Comparison of ENCODE assay signal across 13 cellular contexts in the genomic region with DNA sequence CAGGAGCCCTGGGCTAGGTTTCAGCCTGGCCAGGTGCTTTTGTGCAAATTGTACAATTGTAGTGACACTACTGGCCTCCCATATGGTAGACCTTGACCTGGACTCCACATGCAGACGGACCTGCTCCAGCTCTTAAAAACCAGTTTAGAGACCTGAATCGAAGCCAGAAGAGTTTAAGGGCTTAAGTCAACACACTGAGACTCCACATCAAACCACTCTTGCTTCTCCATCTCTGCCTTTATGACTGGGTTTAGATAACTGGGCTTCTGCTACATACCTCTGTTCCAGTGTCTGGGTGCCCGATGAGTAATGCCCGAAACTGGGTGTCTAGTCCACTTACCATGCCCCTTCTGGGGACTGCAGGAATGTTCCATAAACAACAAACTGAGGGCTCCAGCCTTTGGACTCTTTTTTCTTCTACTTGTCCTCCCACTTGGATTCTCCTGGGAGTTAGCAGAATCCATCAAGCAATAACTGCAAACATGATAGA. TPM values are rescaled to one million over a fixed set of nuclear protein-coding genes. Genes with fewer than 3 reads are reported as not detected.
DNase-seq lines count a peak whose midpoint lies in the region; ATAC-seq and TF ChIP-seq lines count a peak whose summit lies in the region.
"Had no signal": no experiment of that assay in that cellular context is flagged by ENCODE, and none has a peak within 500 bp of the region (broad histone marks: within the 10 kb centered on the region; RNA-seq: fewer than 3 reads in every experiment).

No MANE protein-coding gene starts in this region.

- intact Hi-C loops in Right ventricle myocardium inferior (cut with DNase I) = no loop called here

- H3K27ac ChIP-seq in fibroblast of lung (ENCODE audit: insufficient read depth, low read length) = peak overlapping the region; percentile 81
- H3K27ac ChIP-seq in effector memory CD4-positive, alpha-beta T cell (ENCODE audit: insufficient read depth, low read length, poor library complexity, severe bottlenecking) = no peak overlapping the region

- ATAC-seq in GM21360 (IDR thresholded peaks at IDR 0.05; ENCODE audit: unreplicated experiment) (no peak), Right ventricle myocardium inferior (no peak)

- no peak overlapping the region for H3K4me3 ChIP-seq in fibroblast of lung (replicated peaks in 1 of 4; ENCODE audit: control extremely low read depth in 1 of 4, insufficient read depth in 1 of 4, low read depth in 3 of 4, low read length in 4 of 4)
- no peak overlapping the region for H3K4me3 ChIP-seq in effector memory CD4-positive, alpha-beta T cell (ENCODE audit: insufficient read depth, low read depth, low read length, poor library complexity, severe bottlenecking)

- no peak for TF ChIP-seq CTCF in fibroblast of lung (conservative IDR thresholded peaks at IDR 0.05 in 1 of 2, IDR thresholded peaks at IDR 0.05 in 1 of 2; ENCODE audit: low read depth in 1 of 2, low read length in 2 of 2)

- DNase-seq in EL (peak; percentile 84), RKO (ENCODE audit: low spot score) (peak; percentile 3), fibroblast of lung (ENCODE audit: low read depth in 2 of 2) (peak in 1 of 2 donors; percentile 93), renal cortical epithelial cell (ENCODE audit: low read depth) (peak; percentile 54), AG08395 (ENCODE audit: low spot score) (no peak), Right ventricle myocardium inferior (ENCODE audit: missing footprints) (no peak)
- DNase-seq in effector memory CD4-positive, alpha-beta T cell = no peak
- DNase-seq: effector CD8-positive, alpha-beta T cell; T-helper 9 cell had no signal

- no peaks in the 10 kb centered on the region for H3K27me3 ChIP-seq in fibroblast of lung (ENCODE audit: control insufficient read depth, insufficient read depth, low read length)
- H3K27me3 ChIP-seq in effector memory CD4-positive, alpha-beta T cell (replicated peaks; ENCODE audit: control insufficient read depth, insufficient read depth, low read length, poor library complexity, severe bottlenecking) = peaks cover 5% of the 10 kb centered on the region

- H4K20me1 ChIP-seq in fibroblast of lung (ENCODE audit: control insufficient read depth, extremely low read depth, insufficient read depth, low read length) = no peaks in the 10 kb centered on the region

- no peaks in the 10 kb centered on the region for H3K9me3 ChIP-seq in fibroblast of lung (ENCODE audit: control insufficient read depth, insufficient read depth, low read depth, low read length)
- H3K9me3 ChIP-seq in effector memory CD4-positive, alpha-beta T cell (ENCODE audit: control insufficient read depth, low read length) = no peaks in the 10 kb centered on the region

- H2AFZ ChIP-seq in fibroblast of lung (ENCODE audit: low read length) = no peak overlapping the region

- H3K4me2 ChIP-seq in fibroblast of lung (ENCODE audit: extremely low read depth, insufficient read depth, low read length) = no peak overlapping the region

- H3K4me1 ChIP-seq in fibroblast of lung (ENCODE audit: control insufficient read depth, extremely low read depth, insufficient read depth, low read length) = peaks cover 23% of the 10 kb centered on the region
- no peaks in the 10 kb centered on the region for H3K4me1 ChIP-seq in effector memory CD4-positive, alpha-beta T cell (ENCODE audit: control insufficient read depth, insufficient read depth, low read length, poor library complexity, severe bottlenecking)

- no peak overlapping the region for H3K9ac ChIP-seq in fibroblast of lung (ENCODE audit: insufficient read depth, low read length)

- no peaks in the 10 kb centered on the region for H3K36me3 ChIP-seq in fibroblast of lung (ENCODE audit: control insufficient read depth, insufficient read depth, low read length)
- no peaks in the 10 kb centered on the region for H3K36me3 ChIP-seq in effector memory CD4-positive, alpha-beta T cell (ENCODE audit: control insufficient read depth, insufficient read depth, low read length)

- no peaks in the 10 kb centered on the region for H3K79me2 ChIP-seq in fibroblast of lung (ENCODE audit: control insufficient read depth, insufficient read depth, low read length)

RNA-seq across cellular contexts. Expression of a gene that starts 32.8 kb away (rescaled TPM):
- total RNA-seq in fibroblast of lung (not detected in 2 replicates), renal cortical epithelial cell (not detected in 2 replicates), Right ventricle myocardium inferior (not detected)
- polyA plus RNA-seq in fibroblast of lung = not detected in 2 replicates
- not detected in 2 replicates for polyA plus RNA-seq in fibroblast of lung (2012)
- not detected in 2 replicates for polyA minus RNA-seq in fibroblast of lung (ENCODE audit: low replicate concordance)
- total RNA-seq: H1, lower leg skin, temporal lobe had no signal
- polyA plus RNA-seq: H1 had no signal

Comparison
In these comparisons a context has a peak if more than half of its experiments do, and no peak if none do; other contexts are left out.
1. DNase-seq: peak in EL (single experiment), RKO (single experiment) and renal cortical epithelial cell (single experiment); none in effector memory CD4-positive, alpha-beta T cell (0 of 3), AG08395 (single experiment) and Right ventricle myocardium inferior (single experiment).